7 cellular contexts compared by ENCODE assay signal in genomic region chr16:1960665-1961630, GRCh38. TPM values are rescaled to one million over a fixed set of nuclear protein-coding genes. Genes with fewer than 3 reads are reported as not detected.
A peak's percentile ranks its signal among the peaks of the same experiment; 100 is the strongest.
DNase-seq lines count a peak whose midpoint lies in the region; ATAC-seq, FAIRE-seq and TF ChIP-seq lines count a peak whose summit lies in the region.

No MANE protein-coding gene starts in this region.

- H3K4me1 ChIP-seq in esophagus squamous epithelium = peaks cover 30 to 66% (median 42%) of the 10 kb centered on the region in 3 donors

- H3K4me3 Mint-ChIP-seq in activated CD4-positive, alpha-beta T cell treated with anti-CD3 and anti-CD28 coated beads, Interleukin-2, amount 10 ng/mL, durations not matched to agents 24 days and 14 days = peak overlapping the region; percentile 99

- H3K27me3 ChIP-seq in esophagus squamous epithelium = no peaks in the 10 kb centered on the region

- TF ChIP-seq POLR2A in GM12892 (IDR thresholded peaks at IDR 0.05; ENCODE audit: low read depth, low read length) (peak; percentile 91), esophagus squamous epithelium (IDR thresholded peaks at IDR 0.05) (no peak)

- WGBS in esophagus squamous epithelium, 2 donors = 23 to 30% methylated on average over 13 to 15 of the region's 20 CpGs

- H3K36me3 Mint-ChIP-seq in activated CD4-positive, alpha-beta T cell treated with anti-CD3 and anti-CD28 coated beads, Interleukin-2, amount 10 ng/mL, durations not matched to agents 24 days and 14 days (ENCODE audit: low read depth) = peaks cover 55% of the 10 kb centered on the region

- peaks cover 8 to 31% (median 14%) of the 10 kb centered on the region in 3 donors for H3K36me3 ChIP-seq in esophagus squamous epithelium

- peak in 1 of 6 experiments; percentile 10 for TF ChIP-seq CTCF in esophagus squamous epithelium (IDR thresholded peaks at IDR 0.05)

- no peaks in the 10 kb centered on the region for H3K9me3 ChIP-seq in esophagus squamous epithelium

- H3K4me3 ChIP-seq in esophagus squamous epithelium = peak overlapping the region in 3 of 4 donors; percentile 63 to 95 (median 75)

- H3K27me3 Mint-ChIP-seq in activated CD4-positive, alpha-beta T cell treated with anti-CD3 and anti-CD28 coated beads, Interleukin-2, amount 10 ng/mL, durations not matched to agents 24 days and 14 days = no peaks in the 10 kb centered on the region

- peak overlapping the region; percentile 84 to 91 (median 88) for H3K27ac ChIP-seq in esophagus squamous epithelium

- DNase-seq in GM12892 (ENCODE audit: insufficient read length) (no peak), NCI-H1694 (lab: John Stamatoyannopoulos, UW) (peak; percentile 76), esophagus squamous epithelium (lab: John Stamatoyannopoulos, UW) (no peak)
- peak; percentile 73 for DNase-seq in activated CD4-positive, alpha-beta T cell treated with anti-CD3 and anti-CD28 coated beads, Interleukin-2, amount 10 ng/mL, durations not matched to agents 24 days and 14 days
- DNase-seq in stimulated activated CD4-positive, alpha-beta T cell treated with anti-CD3 and anti-CD28 coated beads, Interleukin-15, amount 100 ng/mL, for 24 hours = peak; percentile 73

- FAIRE-seq in GM12892 (lab: Jason Lieb, UNC) = peak; percentile 53

- intact Hi-C loops in activated CD4-positive, alpha-beta T cell treated with anti-CD3 and anti-CD28 coated beads, Interleukin-2, amount 10 ng/mL, durations not matched to agents 24 days and 14 days (cut with micrococcal nuclease) = no loop called here
- intact Hi-C loops in esophagus squamous epithelium (cut with DNase I) = no loop called here

- peaks cover 35% of the 10 kb centered on the region for H3K4me1 Mint-ChIP-seq in activated CD4-positive, alpha-beta T cell treated with anti-CD3 and anti-CD28 coated beads, Interleukin-2, amount 10 ng/mL, durations not matched to agents 24 days and 14 days

- ATAC-seq in GM19328 (IDR thresholded peaks at IDR 0.05; ENCODE audit: unreplicated experiment) (no peak), GM19463 (IDR thresholded peaks at IDR 0.05; ENCODE audit: unreplicated experiment) (no peak)

- peak overlapping the region; percentile 96 for H3K27ac Mint-ChIP-seq in activated CD4-positive, alpha-beta T cell treated with anti-CD3 and anti-CD28 coated beads, Interleukin-2, amount 10 ng/mL, durations not matched to agents 24 days and 14 days

- H3K9me3 Mint-ChIP-seq in activated CD4-positive, alpha-beta T cell treated with anti-CD3 and anti-CD28 coated beads, Interleukin-2, amount 10 ng/mL, durations not matched to agents 24 days and 14 days = no peaks in the 10 kb centered on the region

RNA-seq across cellular contexts. Expression of gene NDUFB10, which starts 1.6 kb away (rescaled TPM):
- 85.8 TPM for polyA plus RNA-seq in GM12892 (2012; ENCODE audit: missing spikeins)
- 136 and 141 TPM in 2 replicates for total RNA-seq in activated CD4-positive, alpha-beta T cell treated with anti-CD3 and anti-CD28 coated beads, Interleukin-2, amount 10 ng/mL, durations not matched to agents 24 days and 14 days
- 100 to 1,000 TPM; 172 to 215 (median 189) TPM for total RNA-seq in esophagus squamous epithelium

RNA-seq across cellular contexts. Expression of gene RPS2, which starts 3.7 kb away (rescaled TPM):
- polyA plus RNA-seq in GM12892 (2012; ENCODE audit: missing spikeins) = 5,230 TPM
- 3,359 and 3,401 TPM in 2 replicates for total RNA-seq in activated CD4-positive, alpha-beta T cell treated with anti-CD3 and anti-CD28 coated beads, Interleukin-2, amount 10 ng/mL, durations not matched to agents 24 days and 14 days
- total RNA-seq in esophagus squamous epithelium = 1,000 to 10,000 TPM; 1,980 to 2,837 (median 2,292) TPM

RNA-seq across cellular contexts. Expression of gene RNF151, which starts 5.7 kb away (rescaled TPM):
- not detected for polyA plus RNA-seq in GM12892 (2012; ENCODE audit: missing spikeins)
- total RNA-seq in activated CD4-positive, alpha-beta T cell treated with anti-CD3 and anti-CD28 coated beads, Interleukin-2, amount 10 ng/mL, durations not matched to agents 24 days and 14 days = 0.57 TPM in 1 of 2 replicates, not detected in the other
- total RNA-seq in esophagus squamous epithelium = not detected

RNA-seq across cellular contexts. Expression of gene RPL3L, which starts 6.5 kb away (rescaled TPM):
- polyA plus RNA-seq in GM12892 (2012; ENCODE audit: missing spikeins) = 0.30 TPM
- 1.0 TPM in 1 of 2 replicates, not detected in the other for total RNA-seq in activated CD4-positive, alpha-beta T cell treated with anti-CD3 and anti-CD28 coated beads, Interleukin-2, amount 10 ng/mL, durations not matched to agents 24 days and 14 days
- not detected for total RNA-seq in esophagus squamous epithelium

RNA-seq across cellular contexts. Expression of gene TBL3, which starts 10.9 kb away (rescaled TPM):
- 16.1 TPM for polyA plus RNA-seq in GM12892 (2012; ENCODE audit: missing spikeins)
- total RNA-seq in activated CD4-positive, alpha-beta T cell treated with anti-CD3 and anti-CD28 coated beads, Interleukin-2, amount 10 ng/mL, durations not matched to agents 24 days and 14 days = 81.4 and 87.5 TPM in 2 replicates
- 10 to 100 TPM; 32.7 to 48.2 (median 36.7) TPM for total RNA-seq in esophagus squamous epithelium

Comparison
In these comparisons a context has a peak if more than half of its experiments do, and no peak if none do; other contexts are left out.
1. DNase-seq: peak in NCI-H1694 (single experiment), activated CD4-positive, alpha-beta T cell treated with anti-CD3 and anti-CD28 coated beads, Interleukin-2, amount 10 ng/mL, durations not matched to agents 24 days and 14 days (single experiment) and stimulated activated CD4-positive, alpha-beta T cell treated with anti-CD3 and anti-CD28 coated beads, Interleukin-15, amount 100 ng/mL, for 24 hours (single experiment); none in GM12892 (single experiment) and esophagus squamous epithelium (single experiment).